In genomic region chr5:107887587-107887986, GRCh38 we compare ENCODE assay signal across 24 cellular contexts.
DNase-seq lines count a peak whose midpoint lies in the region.
"Had no signal": no experiment of that assay in that cellular context is flagged by ENCODE, and none has a peak within 500 bp of the region (broad histone marks: within the 10 kb centered on the region; RNA-seq: fewer than 3 reads in every experiment).

No MANE protein-coding gene starts in this region.

- intact Hi-C loops in activated naive CD4-positive, alpha-beta T cell treated with anti-CD3 and anti-CD28 coated beads for 36 hours (cut with micrococcal nuclease), result loop anchor here (2.0 kb wide), 1 partner anchor 33 kb away; no protein-coding TSS in a partner anchor
- intact Hi-C loops in cardiac septum (cut with DNase I), result no loop called here

- no peak overlapping the region for H3K27ac ChIP-seq in mesendoderm (ENCODE audit: low read depth, low read length)
- no peak overlapping the region for H3K27ac ChIP-seq in neuronal stem cell (replicated peaks; ENCODE audit: low read length)
- H3K27ac ChIP-seq: brain microvascular endothelial cell, uterus had no signal

- no peaks in the 10 kb centered on the region for H3K27me3 ChIP-seq in mesendoderm (ENCODE audit: insufficient read depth, low read length, poor library complexity)
- H3K27me3 ChIP-seq in neuronal stem cell (ENCODE audit: control insufficient read depth in 3 of 3, insufficient read depth in 3 of 3, low read depth in 1 of 3, low read length in 3 of 3), result no peaks in the 10 kb centered on the region
- H3K27me3 ChIP-seq: brain microvascular endothelial cell, uterus had no signal

- H3K23ac ChIP-seq in mesendoderm (ENCODE audit: low read length), result no peak overlapping the region
- no peak overlapping the region for H3K23ac ChIP-seq in neuronal stem cell (ENCODE audit: low read depth, low read length, poor library complexity)

- H3K56ac ChIP-seq in mesendoderm (ENCODE audit: low read length), result no peak overlapping the region

- H3K79me1 ChIP-seq in mesendoderm (ENCODE audit: low read length) (no peaks in the 10 kb centered on the region), neuronal stem cell (ENCODE audit: low read depth, low read length) (no peaks in the 10 kb centered on the region)

- H2BK120ac ChIP-seq in mesendoderm (ENCODE audit: low read depth, low read length) (peak overlapping the region; percentile 38), neuronal stem cell (ENCODE audit: low read depth, low read length) (no peak overlapping the region)

- no peak overlapping the region for H2BK5ac ChIP-seq in mesendoderm (ENCODE audit: low read length)
- H2BK5ac ChIP-seq in neuronal stem cell (ENCODE audit: low read length), result no peak overlapping the region

- H3K9ac ChIP-seq in mesendoderm (ENCODE audit: low read length) (no peak overlapping the region), neuronal stem cell (ENCODE audit: low read depth, low read length, poor library complexity) (no peak overlapping the region)

- no peaks in the 10 kb centered on the region for H3K36me3 ChIP-seq in mesendoderm (ENCODE audit: control insufficient read depth, insufficient read depth, low read length)
- no peaks in the 10 kb centered on the region for H3K36me3 ChIP-seq in neuronal stem cell (replicated peaks in 1 of 2; ENCODE audit: control insufficient read depth in 2 of 2, insufficient read depth in 2 of 2, low read length in 2 of 2)
- H3K36me3 ChIP-seq: brain microvascular endothelial cell, uterus had no signal

- no peak overlapping the region for H4K91ac ChIP-seq in neuronal stem cell (ENCODE audit: low read depth, low read length, poor library complexity)

- H3K9me3 Mint-ChIP-seq in activated naive CD4-positive, alpha-beta T cell treated with anti-CD3 and anti-CD28 coated beads for 36 hours, result no peaks in the 10 kb centered on the region
- H3K9me3 Mint-ChIP-seq: activated CD4-positive, alpha-beta memory T cell treated with anti-CD3 and anti-CD28 coated beads for 36 hours; activated naive CD8-positive, alpha-beta T cell treated with anti-CD3 and anti-CD28 coated beads, Interleukin-2, amount 10 ng/mL, durations not matched to agents 7 days and 5 days; H9; IgD-negative memory B cell had no signal

- peak overlapping the region; percentile 28 for H3K4me3 Mint-ChIP-seq in activated naive CD4-positive, alpha-beta T cell treated with anti-CD3 and anti-CD28 coated beads for 36 hours
- H3K4me3 Mint-ChIP-seq: activated CD4-positive, alpha-beta memory T cell treated with anti-CD3 and anti-CD28 coated beads for 36 hours; activated naive CD8-positive, alpha-beta T cell treated with anti-CD3 and anti-CD28 coated beads, Interleukin-2, amount 10 ng/mL, durations not matched to agents 7 days and 5 days; CD4-positive, CD25-positive, alpha-beta regulatory T cell; H9; IgD-negative memory B cell had no signal

- no peak overlapping the region for H4K8ac ChIP-seq in mesendoderm (ENCODE audit: low read depth, low read length)
- H4K8ac ChIP-seq in neuronal stem cell (ENCODE audit: low read depth, low read length), result no peak overlapping the region

- no peak overlapping the region for H4K5ac ChIP-seq in mesendoderm (ENCODE audit: low read length)

- H3K4me3 ChIP-seq in mesendoderm (ENCODE audit: low read length) (no peak overlapping the region), neuronal stem cell (ENCODE audit: low read length in 2 of 2) (no peak overlapping the region)
- H3K4me3 ChIP-seq: uterus had no signal

- CTCF ChIA-PET in activated naive CD4-positive, alpha-beta T cell treated with anti-CD3 and anti-CD28 coated beads for 36 hours (lab: Charles Lee), result no interaction called here

- no peaks in the 10 kb centered on the region for H3K79me2 ChIP-seq in mesendoderm (ENCODE audit: control insufficient read depth, insufficient read depth, low read length)

- H2AK5ac ChIP-seq in mesendoderm (ENCODE audit: low read length) (no peak overlapping the region), neuronal stem cell (ENCODE audit: low read depth, low read length) (no peak overlapping the region)

- H2AFZ ChIP-seq in neuronal stem cell (ENCODE audit: low read length), result no peak overlapping the region

- H3K4me1 ChIP-seq in mesendoderm (ENCODE audit: control insufficient read depth, low read depth, low read length), result no peaks in the 10 kb centered on the region
- peaks cover 6 to 25% of the 10 kb centered on the region in 2 donors for H3K4me1 ChIP-seq in neuronal stem cell (ENCODE audit: control insufficient read depth in 2 of 2, insufficient read depth in 1 of 2, low read depth in 1 of 2, low read length in 2 of 2)
- H3K4me1 ChIP-seq: uterus had no signal

- no peak overlapping the region for H3K14ac ChIP-seq in neuronal stem cell (ENCODE audit: low read length)

- no peak for DNase-seq in activated naive CD4-positive, alpha-beta T cell treated with anti-CD3 and anti-CD28 coated beads for 36 hours
- DNase-seq in activated naive CD4-positive, alpha-beta T cell (lab: John Stamatoyannopoulos, UW), result no peak
- DNase-seq in OCI-M1 (lab: John Stamatoyannopoulos, UW) (peak; percentile 42), mesendoderm (no peak), neuronal stem cell (ENCODE audit: low spot score) (no peak), cardiac septum (ENCODE audit: low spot score) (no peak), amygdala (lab: John Stamatoyannopoulos, UW) (no peak), HUDEP-2 (lab: John Stamatoyannopoulos, UW; ENCODE audit: unreplicated experiment in 76 of 76) (no peak)
- DNase-seq: ACHN; activated CD4-positive, alpha-beta memory T cell treated with anti-CD3 and anti-CD28 coated beads for 36 hours; activated naive CD8-positive, alpha-beta T cell treated with anti-CD3 and anti-CD28 coated beads, Interleukin-2, amount 10 ng/mL, durations not matched to agents 7 days and 5 days; activated T-cell treated with anti-CD3 and anti-CD28 coated beads, Interleukin-2, amount 50 U/mL, for 1 hour; brain microvascular endothelial cell; CD4-positive, CD25-positive, alpha-beta regulatory T cell; DMS153; H9; kidney; mesenchymal stem cell; NCI-H1694 treated with DMSO at 0.1 percent for 48 hours; NCI-H226; stimulated activated CD8-positive, alpha-beta memory T cell treated with anti-CD3 and anti-CD28 coated beads, Interleukin-4, amount 100 ng/mL, for 48 hours; substantia nigra; uterus had no signal

- no CpG with 5 or more reads among the region's 6 CpGs for WGBS in mesendoderm (ENCODE audit: extremely low coverage, insufficient coverage, low lambda C conversion rate)
- no CpG with 5 or more reads among the region's 6 CpGs for WGBS in neuronal stem cell (ENCODE audit: extremely low coverage in 2 of 2, insufficient read length in 2 of 2, insufficient replicate concordance in 1 of 2), 2 donors

- H3K27me3 Mint-ChIP-seq in activated naive CD4-positive, alpha-beta T cell treated with anti-CD3 and anti-CD28 coated beads for 36 hours (ENCODE audit: low read depth), result no peaks in the 10 kb centered on the region
- H3K27me3 Mint-ChIP-seq: activated CD4-positive, alpha-beta memory T cell treated with anti-CD3 and anti-CD28 coated beads for 36 hours; activated naive CD8-positive, alpha-beta T cell treated with anti-CD3 and anti-CD28 coated beads, Interleukin-2, amount 10 ng/mL, durations not matched to agents 7 days and 5 days; CD4-positive, CD25-positive, alpha-beta regulatory T cell; IgD-negative memory B cell had no signal

- H3K27ac Mint-ChIP-seq in activated naive CD4-positive, alpha-beta T cell treated with anti-CD3 and anti-CD28 coated beads for 36 hours, result no peak overlapping the region
- H3K27ac Mint-ChIP-seq: activated CD4-positive, alpha-beta memory T cell treated with anti-CD3 and anti-CD28 coated beads for 36 hours; activated naive CD8-positive, alpha-beta T cell treated with anti-CD3 and anti-CD28 coated beads, Interleukin-2, amount 10 ng/mL, durations not matched to agents 7 days and 5 days; CD4-positive, CD25-positive, alpha-beta regulatory T cell; H9; IgD-negative memory B cell had no signal

- H3K4me1 Mint-ChIP-seq in activated naive CD4-positive, alpha-beta T cell treated with anti-CD3 and anti-CD28 coated beads for 36 hours (ENCODE audit: low read depth), result peaks cover 19% of the 10 kb centered on the region
- H3K4me1 Mint-ChIP-seq: IgD-negative memory B cell had no signal

- H3K4me2 ChIP-seq in mesendoderm (ENCODE audit: low read length), result no peak overlapping the region
- H3K4me2 ChIP-seq in neuronal stem cell (ENCODE audit: insufficient read depth, low read length, poor library complexity, severe bottlenecking), result no peak overlapping the region

- no peaks in the 10 kb centered on the region for H3K36me3 Mint-ChIP-seq in activated naive CD4-positive, alpha-beta T cell treated with anti-CD3 and anti-CD28 coated beads for 36 hours (ENCODE audit: low read depth)
- H3K36me3 Mint-ChIP-seq: activated naive CD8-positive, alpha-beta T cell treated with anti-CD3 and anti-CD28 coated beads, Interleukin-2, amount 10 ng/mL, durations not matched to agents 7 days and 5 days had no signal

- H3K4ac ChIP-seq in mesendoderm (ENCODE audit: low read depth, low read length) (no peak overlapping the region), neuronal stem cell (ENCODE audit: low read length) (no peak overlapping the region)

- no peak overlapping the region for H3K18ac ChIP-seq in mesendoderm (ENCODE audit: low read length)
- no peak overlapping the region for H3K18ac ChIP-seq in neuronal stem cell (ENCODE audit: low read length)

- no peak overlapping the region for H2BK12ac ChIP-seq in neuronal stem cell (ENCODE audit: low read length)

- no peaks in the 10 kb centered on the region for H3K9me3 ChIP-seq in neuronal stem cell (replicated peaks in 1 of 2; ENCODE audit: control insufficient read depth in 2 of 2, insufficient read depth in 1 of 2, low read depth in 1 of 2, low read length in 2 of 2)
- H3K9me3 ChIP-seq: uterus had no signal

- no peak overlapping the region for H2BK15ac ChIP-seq in mesendoderm (replicated peaks; ENCODE audit: low read depth)
- H2BK15ac ChIP-seq in neuronal stem cell (ENCODE audit: low read length), result no peak overlapping the region
